8 cellular contexts compared by ENCODE assay signal in the genomic region with DNA sequence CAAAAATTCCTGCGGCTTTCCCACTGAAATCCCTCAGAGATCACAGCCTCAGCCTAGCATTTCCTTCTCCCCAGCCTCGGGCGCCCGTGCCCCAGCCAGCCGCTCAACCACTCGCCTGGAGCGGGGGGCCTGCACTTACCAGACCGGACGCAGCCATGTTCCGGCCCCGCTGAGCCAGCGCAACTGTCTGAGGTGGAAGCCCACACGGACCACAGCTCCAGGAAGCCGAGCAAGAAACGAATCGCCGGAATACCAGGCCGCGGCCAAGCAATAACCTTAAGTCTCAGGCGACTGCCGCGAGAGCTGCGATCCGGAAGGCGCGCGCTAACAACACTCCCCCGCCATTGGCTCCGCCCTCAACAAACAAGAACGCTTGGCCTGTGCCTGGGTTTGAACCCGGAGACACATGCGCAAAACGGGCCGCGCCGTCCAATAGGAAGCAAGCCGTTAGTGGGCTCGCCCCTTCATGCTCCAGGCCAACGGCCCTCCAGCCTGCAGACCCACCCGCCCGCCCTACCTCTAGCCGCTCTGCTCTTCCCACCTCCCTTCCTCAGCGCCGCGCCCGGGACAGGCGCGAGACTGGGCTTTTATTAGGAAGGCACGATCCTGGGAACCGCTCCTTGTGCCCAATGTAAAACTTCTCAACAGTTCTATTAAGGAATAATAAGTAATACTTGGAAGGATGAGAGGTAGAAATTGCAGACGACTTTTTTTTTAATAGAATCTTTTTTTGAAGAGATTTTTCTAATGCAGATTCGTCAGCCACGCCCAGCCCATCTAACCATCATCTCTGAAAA. TPM values are rescaled to one million over a fixed set of nuclear protein-coding genes. Genes with fewer than 3 reads are reported as not detected.
DNase-seq lines count a peak whose midpoint lies in the region; ATAC-seq, FAIRE-seq and TF ChIP-seq lines count a peak whose summit lies in the region.

TSS of gene CENPC (minus strand) at position 305 of the 797 bp plus-strand sequence. CDS start at position 157, 148 bp downstream.

- no peak for FAIRE-seq in bronchial epithelial cell (lab: Jason Lieb, UNC)

- H3K36me3 ChIP-seq in bronchial epithelial cell (ENCODE audit: control insufficient read depth, insufficient read depth, low read length), result no peaks in the 10 kb centered on the region

- DNase-seq in AG04449 (ENCODE audit: low read depth, low spot score), result peak; percentile 84
- peak; percentile 94 for DNase-seq in NCI-H2227 treated with DMSO at 0.1 percent for 48 hours (lab: John Stamatoyannopoulos, UW)
- DNase-seq in bronchial epithelial cell (ENCODE audit: low read depth), result peak; percentile 93
- peak; percentile 97 for DNase-seq in iPS-NIHi7 (ENCODE audit: extremely low spot score)
- DNase-seq in smooth muscle cell of the brain vasculature (ENCODE audit: low read depth, low spot score), result peak; percentile 88

- peak; percentile 98 for ATAC-seq in GM18907 (IDR thresholded peaks at IDR 0.05; ENCODE audit: unreplicated experiment)
- peak; percentile 96 for ATAC-seq in HG03159 (IDR thresholded peaks at IDR 0.05; ENCODE audit: unreplicated experiment)

- no peak for TF ChIP-seq CTCF in AG04449 (IDR thresholded peaks at IDR 0.05; ENCODE audit: insufficient read depth, low read length, missing control alignments)
- TF ChIP-seq CTCF in WI38 (IDR thresholded peaks at IDR 0.05; ENCODE audit: low read depth, low read length), result no peak
- no peak for TF ChIP-seq CTCF in bronchial epithelial cell (IDR thresholded peaks at IDR 0.05; ENCODE audit: insufficient read depth, low read length, severe bottlenecking)

- POLR2A ChIA-PET in AG04449 (lab: Yijun Ruan, JAX), result interaction anchor here (0.8 kb wide), 1 partner anchor 39 kb away, joined by 3 read pairs; no protein-coding TSS in a partner anchor

- CTCF ChIA-PET in AG04449 (lab: Yijun Ruan, JAX), result no interaction called here

- H3K4me3 ChIP-seq in AG04449 (ENCODE audit: low read depth, low read length) (peak within 1 kb of the TSS; percentile 79), WI38 (ENCODE audit: low read depth, low read length) (peak within 1 kb of the TSS; percentile 88), bronchial epithelial cell (ENCODE audit: low read depth, low read length) (peak within 1 kb of the TSS; percentile 87)

- H3K27me3 ChIP-seq in bronchial epithelial cell (ENCODE audit: control insufficient read depth, insufficient read depth, low read length), result no peaks in the 10 kb centered on the region

RNA-seq across cellular contexts. Expression of gene CENPC, which starts in this region (rescaled TPM):
- 7.4 and 9.5 TPM in 2 replicates for total RNA-seq in bronchial epithelial cell

Comparison
In these comparisons a context has a peak if more than half of its experiments do, and no peak if none do; other contexts are left out.
1. Peak in every context shown above with its lines: DNase-seq, ATAC-seq and H3K4me3 ChIP-seq.